In the genomic region with DNA sequence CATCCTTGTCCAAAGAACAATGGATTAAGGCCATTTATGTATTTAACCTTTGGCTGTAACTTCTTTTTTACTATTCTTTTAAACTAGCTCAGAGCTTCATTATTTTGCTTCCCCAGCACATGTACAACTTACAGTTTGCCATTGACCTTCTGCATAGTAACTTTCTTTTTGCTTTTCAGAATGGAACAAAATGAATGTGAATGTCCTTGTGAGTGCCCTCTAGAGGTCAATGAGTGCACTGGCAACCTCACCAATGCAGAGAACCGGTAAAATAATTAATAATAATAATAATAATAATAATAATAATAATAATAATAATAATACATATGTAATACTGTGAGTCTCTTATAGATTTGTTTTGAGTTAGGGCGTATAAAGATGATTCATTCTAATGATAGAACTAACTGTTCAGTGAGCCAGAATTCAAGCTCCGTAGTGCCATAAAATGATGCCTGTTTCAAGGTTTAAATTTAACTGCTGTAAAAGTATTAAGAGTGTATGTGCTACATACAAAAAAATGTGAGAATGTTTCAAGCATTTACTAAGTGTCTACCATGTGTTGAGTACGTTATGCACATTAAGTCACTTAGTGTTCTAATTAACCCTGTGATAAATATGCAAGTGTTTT, we compare ENCODE assay signal across 1 cellular context.
TF ChIP-seq lines count a peak whose summit lies in the region.

No MANE protein-coding gene starts in this region.

TF ChIP-seq in WTC11, 78 proteins besides CTCF, POLR2A, EP300 and RAD21 (continued from another document):
- TF ChIP-seq NR1H2 (CRISPR knock-in tag; IDR thresholded peaks at IDR 0.05) (no peak), E2F5 (CRISPR knock-in tag; IDR thresholded peaks at IDR 0.05) (no peak), ZNF416 (CRISPR knock-in tag; IDR thresholded peaks at IDR 0.05) (no peak), EMX1 (CRISPR knock-in tag; IDR thresholded peaks at IDR 0.05) (no peak), E2F1 (CRISPR knock-in tag; IDR thresholded peaks at IDR 0.05) (no peak)
- TF ChIP-seq, protein P1, sequence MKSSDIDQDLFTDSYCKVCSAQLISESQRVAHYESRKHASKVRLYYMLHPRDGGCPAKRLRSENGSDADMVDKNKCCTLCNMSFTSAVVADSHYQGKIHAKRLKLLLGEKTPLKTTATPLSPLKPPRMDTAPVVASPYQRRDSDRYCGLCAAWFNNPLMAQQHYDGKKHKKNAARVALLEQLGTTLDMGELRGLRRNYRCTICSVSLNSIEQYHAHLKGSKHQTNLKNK (CRISPR knock-in tag; IDR thresholded peaks at IDR 0.05) = no peak
- TF ChIP-seq, protein P2, sequence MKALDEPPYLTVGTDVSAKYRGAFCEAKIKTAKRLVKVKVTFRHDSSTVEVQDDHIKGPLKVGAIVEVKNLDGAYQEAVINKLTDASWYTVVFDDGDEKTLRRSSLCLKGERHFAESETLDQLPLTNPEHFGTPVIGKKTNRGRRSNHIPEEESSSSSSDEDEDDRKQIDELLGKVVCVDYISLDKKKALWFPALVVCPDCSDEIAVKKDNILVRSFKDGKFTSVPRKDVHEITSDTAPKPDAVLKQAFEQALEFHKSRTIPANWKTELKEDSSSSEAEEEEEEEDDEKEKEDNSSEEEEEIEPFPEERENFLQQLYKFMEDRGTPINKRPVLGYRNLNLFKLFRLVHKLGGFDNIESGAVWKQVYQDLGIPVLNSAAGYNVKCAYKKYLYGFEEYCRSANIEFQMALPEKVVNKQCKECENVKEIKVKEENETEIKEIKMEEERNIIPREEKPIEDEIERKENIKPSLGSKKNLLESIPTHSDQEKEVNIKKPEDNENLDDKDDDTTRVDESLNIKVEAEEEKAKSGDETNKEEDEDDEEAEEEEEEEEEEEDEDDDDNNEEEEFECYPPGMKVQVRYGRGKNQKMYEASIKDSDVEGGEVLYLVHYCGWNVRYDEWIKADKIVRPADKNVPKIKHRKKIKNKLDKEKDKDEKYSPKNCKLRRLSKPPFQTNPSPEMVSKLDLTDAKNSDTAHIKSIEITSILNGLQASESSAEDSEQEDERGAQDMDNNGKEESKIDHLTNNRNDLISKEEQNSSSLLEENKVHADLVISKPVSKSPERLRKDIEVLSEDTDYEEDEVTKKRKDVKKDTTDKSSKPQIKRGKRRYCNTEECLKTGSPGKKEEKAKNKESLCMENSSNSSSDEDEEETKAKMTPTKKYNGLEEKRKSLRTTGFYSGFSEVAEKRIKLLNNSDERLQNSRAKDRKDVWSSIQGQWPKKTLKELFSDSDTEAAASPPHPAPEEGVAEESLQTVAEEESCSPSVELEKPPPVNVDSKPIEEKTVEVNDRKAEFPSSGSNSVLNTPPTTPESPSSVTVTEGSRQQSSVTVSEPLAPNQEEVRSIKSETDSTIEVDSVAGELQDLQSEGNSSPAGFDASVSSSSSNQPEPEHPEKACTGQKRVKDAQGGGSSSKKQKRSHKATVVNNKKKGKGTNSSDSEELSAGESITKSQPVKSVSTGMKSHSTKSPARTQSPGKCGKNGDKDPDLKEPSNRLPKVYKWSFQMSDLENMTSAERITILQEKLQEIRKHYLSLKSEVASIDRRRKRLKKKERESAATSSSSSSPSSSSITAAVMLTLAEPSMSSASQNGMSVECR (CRISPR knock-in tag; IDR thresholded peaks at IDR 0.05; ENCODE audit: borderline replicate concordance) = no peak
TF ChIP-seq in WTC11: peak in this region for 0.
